2 cellular contexts compared by ENCODE assay signal in genomic region chr5:173586133-173586532, GRCh38. TPM values are rescaled to one million over a fixed set of nuclear protein-coding genes. Genes with fewer than 3 reads are reported as not detected.
A peak's percentile ranks its signal among the peaks of the same experiment; 100 is the strongest.
DNase-seq lines count a peak whose midpoint lies in the region; ATAC-seq, FAIRE-seq and TF ChIP-seq lines count a peak whose summit lies in the region.
"Not testable (repeated sequence)": the region's sequence is repeated elsewhere in the genome, so short reads cannot be mapped to it uniquely, and the experiment has no call there.

No MANE protein-coding gene starts in this region.

- not testable (repeated sequence) for H3K4me1 ChIP-seq in A549; HEK293 (ENCODE audit: control insufficient read depth, insufficient read depth, low read length)

- TF ChIP-seq CTCF in A549 (IDR thresholded peaks at IDR 0.05); HEK293 (tag by site-specific recombination; IDR thresholded peaks at IDR 0.05): not testable (repeated sequence)

- TF ChIP-seq RAD21 in A549 (conservative IDR thresholded peaks at IDR 0.05 in 1 of 2, IDR thresholded peaks at IDR 0.05 in 1 of 2), result not testable (repeated sequence)

- not testable (repeated sequence) for H3K27ac ChIP-seq in A549; HEK293 (ENCODE audit: extremely low read depth, low read depth, low read length)

- CTCF ChIA-PET in A549 (lab: Yijun Ruan, JAX), result interaction anchor here (0.9 to 4.8 kb wide), 3 partner anchors 13 to 292 kb away, joined by 3 to 32 read pairs (median 4); no protein-coding TSS in a partner anchor
- CTCF ChIA-PET in HEK293 (lab: Yijun Ruan, JAX), result not testable (repeated sequence)

- not testable (repeated sequence) for H3K4me2 ChIP-seq in A549

- not testable (repeated sequence) for FAIRE-seq in A549 (lab: Jason Lieb, UNC)

- not testable (repeated sequence) for TF ChIP-seq POLR2A in A549 (IDR thresholded peaks at IDR 0.05; ENCODE audit: low read length)

- POLR2A ChIA-PET in A549 (lab: Yijun Ruan, JAX); HEK293 (lab: Yijun Ruan, JAX): not testable (repeated sequence)

- not testable (repeated sequence) for TF ChIP-seq EP300 in A549 (IDR thresholded peaks at IDR 0.05)

- H3K4me3 ChIP-seq in A549; HEK293 (ENCODE audit: low read depth, low read length): not testable (repeated sequence)

- H3K9me3 ChIP-seq in A549, result peaks cover 39% of the 10 kb centered on the region
- H3K9me3 ChIP-seq in HEK293 (ENCODE audit: control insufficient read depth, insufficient read depth, low read depth, low read length), result not testable (repeated sequence)

- 9% methylated on average over 3 of the region's 3 CpGs for WGBS in A549 (ENCODE audit: missing lambda C conversion rate)

- not testable (repeated sequence) for H3K36me3 ChIP-seq in HEK293 (ENCODE audit: control insufficient read depth in 2 of 2, insufficient read depth in 1 of 2, low read length in 2 of 2)

- DNase-seq in A549 (ENCODE audit: low read depth in 1 of 2, low spot score in 1 of 2), result not testable (repeated sequence)

- not testable (repeated sequence) for ATAC-seq in A549

TF ChIP-seq in A549, 52 proteins besides CTCF, POLR2A, EP300 and RAD21:
- TF ChIP-seq ZFP36 (IDR thresholded peaks at IDR 0.05; ENCODE audit: borderline replicate concordance, partially characterized antibody), result peak; percentile 63

TF ChIP-seq in HEK293, 187 proteins besides CTCF, POLR2A, EP300 and RAD21:
- peak; percentile 86 for TF ChIP-seq ZNF585B (tag by site-specific recombination; IDR thresholded peaks at IDR 0.05)

RNA-seq across cellular contexts. Expression of gene BOD1, which starts 30.3 kb away (rescaled TPM):
- polyA plus RNA-seq in A549 (2011; rRNA removed) (95.1 and 102 TPM in 2 replicates), A549 (2017; fragmentation: RNase III; extraction: RNeasy Plus Mini Kit Qiagen cat#74134 plus additional on column Dnase treatment) (59.1 to 63.8 TPM (median 59.6 TPM) in 3 replicates)
- 50.2 and 50.9 TPM in 2 replicates for polyA plus RNA-seq in A549 (2012; cell fraction: cytosol; rRNA removed)
- 34.5 and 40.0 TPM in 2 replicates for polyA plus RNA-seq in A549 (2012; cell fraction: nucleus; rRNA removed)
- polyA minus RNA-seq in A549 (2011; rRNA and poly(A)+ RNA removed), result 43.2 and 55.0 TPM in 2 replicates
